Comparison of ENCODE assay signal across 11 cellular contexts in genomic region chr22:18960166-18960820, GRCh38. TPM values are rescaled to one million over a fixed set of nuclear protein-coding genes. Genes with fewer than 3 reads are reported as not detected.
A peak's percentile ranks its signal among the peaks of the same experiment; 100 is the strongest.
DNase-seq lines count a peak whose midpoint lies in the region; ATAC-seq and TF ChIP-seq lines count a peak whose summit lies in the region.
"Not testable (repeated sequence)": the region's sequence is repeated elsewhere in the genome, so short reads cannot be mapped to it uniquely, and the experiment has no call there.
"Had no signal": no experiment of that assay in that cellular context is flagged by ENCODE, and none has a peak within 500 bp of the region (broad histone marks: within the 10 kb centered on the region; RNA-seq: fewer than 3 reads in every experiment).

No MANE protein-coding gene starts in this region.

- H3K23ac ChIP-seq in neuronal stem cell (ENCODE audit: low read depth, low read length, poor library complexity), result not testable (repeated sequence)

- not testable (repeated sequence) for H3K27ac Mint-ChIP-seq in CD14-positive monocyte; chondrocyte (ENCODE audit: unreplicated experiment)

- not testable (repeated sequence) for H2AK5ac ChIP-seq in neuronal stem cell (ENCODE audit: low read depth, low read length)

- not testable (repeated sequence) for H3K27me3 Mint-ChIP-seq in CD14-positive monocyte (ENCODE audit: low read depth in 3 of 3); chondrocyte (ENCODE audit: low read depth)

- H3K18ac ChIP-seq in neuronal stem cell (ENCODE audit: low read length), result peak overlapping the region; percentile 64

- H3K14ac ChIP-seq in neuronal stem cell (ENCODE audit: low read length), result not testable (repeated sequence)

- peak overlapping the region; percentile 21 for H3K9ac ChIP-seq in neuronal stem cell (ENCODE audit: low read depth, low read length, poor library complexity)

- H2BK120ac ChIP-seq in neuronal stem cell (ENCODE audit: low read depth, low read length), result not testable (repeated sequence)

- H3K4ac ChIP-seq in neuronal stem cell (ENCODE audit: low read length), result not testable (repeated sequence)

- peak overlapping the region; percentile 22 for H2BK12ac ChIP-seq in neuronal stem cell (ENCODE audit: low read length)

- WGBS in neuronal stem cell (ENCODE audit: extremely low coverage in 2 of 2, insufficient read length in 2 of 2, insufficient replicate concordance in 1 of 2), 2 donors, result no CpG with 5 or more reads among the region's 11 CpGs
- 65 to 78% methylated on average over 10 of the region's 11 CpGs for WGBS in sigmoid colon, 2 donors
- 76 to 78% methylated on average over 10 of the region's 11 CpGs for WGBS in aorta, 2 donors

- not testable (repeated sequence) for TF ChIP-seq EP300 in sigmoid colon (IDR thresholded peaks at IDR 0.05)

- H4K8ac ChIP-seq in neuronal stem cell (ENCODE audit: low read depth, low read length), result not testable (repeated sequence)

- H3K4me2 ChIP-seq in neuronal stem cell (ENCODE audit: insufficient read depth, low read length, poor library complexity, severe bottlenecking), result not testable (repeated sequence)

- not testable (repeated sequence) for TF ChIP-seq POLR2A in sigmoid colon (IDR thresholded peaks at IDR 0.05)

- H3K9me3 ChIP-seq in left lung; neuronal stem cell (replicated peaks in 1 of 2; ENCODE audit: control insufficient read depth in 2 of 2, insufficient read depth in 1 of 2, low read depth in 1 of 2, low read length in 2 of 2); sigmoid colon; aorta (ENCODE audit: control insufficient read depth, low read length): not testable (repeated sequence)

- not testable (repeated sequence) for H3K4me1 ChIP-seq in left lung; sigmoid colon; aorta (ENCODE audit: control insufficient read depth in 1 of 2, insufficient read depth in 2 of 2, low read length in 2 of 2)
- peaks cover 0 to 14% of the 10 kb centered on the region in 2 donors for H3K4me1 ChIP-seq in neuronal stem cell (ENCODE audit: control insufficient read depth in 2 of 2, insufficient read depth in 1 of 2, low read depth in 1 of 2, low read length in 2 of 2)

- H3K27ac ChIP-seq in left lung; neuronal stem cell (replicated peaks; ENCODE audit: low read length); sigmoid colon; aorta (ENCODE audit: low read depth in 1 of 2, low read length in 2 of 2): not testable (repeated sequence)

- intact Hi-C loops in CD14-positive monocyte (cut with micrococcal nuclease), result loop anchor here in 1 of 2 donors (10.0 kb wide), 1 partner anchor 1315 kb away; no protein-coding TSS in a partner anchor
- intact Hi-C loops in cardiac septum (cut with DNase I); left lung (cut with DNase I); sigmoid colon (cut with DNase I); aorta (cut with DNase I): not testable (repeated sequence)

- H3K79me1 ChIP-seq in neuronal stem cell (ENCODE audit: low read depth, low read length), result not testable (repeated sequence)

- H2AFZ ChIP-seq in neuronal stem cell (ENCODE audit: low read length), result not testable (repeated sequence)

- H3K36me3 ChIP-seq in left lung; neuronal stem cell (replicated peaks in 1 of 2; ENCODE audit: control insufficient read depth in 2 of 2, insufficient read depth in 2 of 2, low read length in 2 of 2); sigmoid colon; aorta (ENCODE audit: control insufficient read depth in 1 of 2, insufficient read depth in 2 of 2, low read length in 1 of 2): not testable (repeated sequence)

- H3K27me3 ChIP-seq in left lung (peaks cover 0 to 16% of the 10 kb centered on the region in 2 donors), neuronal stem cell (ENCODE audit: control insufficient read depth in 3 of 3, insufficient read depth in 3 of 3, low read depth in 1 of 3, low read length in 3 of 3) (peaks cover 0 to 11% (median 0%) of the 10 kb centered on the region in 3 experiments)
- not testable (repeated sequence) for H3K27me3 ChIP-seq in sigmoid colon; aorta (ENCODE audit: control insufficient read depth in 1 of 2, insufficient read depth in 2 of 2, low read length in 1 of 2)

- not testable (repeated sequence) for H3K4me3 Mint-ChIP-seq in CD14-positive monocyte; chondrocyte (ENCODE audit: unreplicated experiment)

- DNase-seq in CD14-positive monocyte (ENCODE audit: low spot score), result peak; percentile 33
- peak; percentile 6 for DNase-seq in activated CD4-positive, alpha-beta T cell treated with anti-CD3 and anti-CD28 coated beads for 1 hour
- DNase-seq in chondrocyte (ENCODE audit: low spot score), result peak; percentile 46
- DNase-seq in cardiac septum (ENCODE audit: low spot score), result peak; percentile 26
- DNase-seq in left lung, result peak; percentile 20 to 41
- not testable (repeated sequence) for DNase-seq in neuronal stem cell (ENCODE audit: low spot score)
- peak; percentile 51 for DNase-seq in sigmoid colon
- DNase-seq in aorta, result peak; percentile 31 to 40

- H4K91ac ChIP-seq in neuronal stem cell (ENCODE audit: low read depth, low read length, poor library complexity), result not testable (repeated sequence)

- not testable (repeated sequence) for ATAC-seq in left lung; aorta (ENCODE audit: low FRiP score)

- not testable (repeated sequence) for H3K36me3 Mint-ChIP-seq in CD14-positive monocyte; chondrocyte (ENCODE audit: low read depth)

- TF ChIP-seq CTCF in CD14-positive monocyte (IDR thresholded peaks at IDR 0.05); chondrocyte (IDR thresholded peaks at IDR 0.05); left lung (IDR thresholded peaks at IDR 0.05); sigmoid colon (IDR thresholded peaks at IDR 0.05): not testable (repeated sequence)

- not testable (repeated sequence) for H3K4me3 ChIP-seq in left lung; neuronal stem cell (ENCODE audit: low read length in 2 of 2); sigmoid colon; aorta (ENCODE audit: low read length in 2 of 2)

- not testable (repeated sequence) for H3K9me3 Mint-ChIP-seq in CD14-positive monocyte; chondrocyte (ENCODE audit: low read depth)

- not testable (repeated sequence) for H2BK15ac ChIP-seq in neuronal stem cell (ENCODE audit: low read length)

- not testable (repeated sequence) for H2BK5ac ChIP-seq in neuronal stem cell (ENCODE audit: low read length)

- H3K4me1 Mint-ChIP-seq in CD14-positive monocyte; chondrocyte (ENCODE audit: low read depth): not testable (repeated sequence)

RNA-seq across cellular contexts. Expression of gene PRODH, which starts 24.2 kb away (rescaled TPM):
- polyA plus RNA-seq in CD14-positive monocyte (not detected), sigmoid colon (1 to 10 TPM in 1 of 3 donors, not detected in 2; 2.9 TPM), aorta (1 to 10 TPM; 1.5 to 2.3 TPM)
- total RNA-seq in chondrocyte (3.5 to 5.9 TPM (median 5.6 TPM) in 3 replicates), cardiac septum (3.0 TPM), left lung (10 to 100 TPM; 20.6 to 77.9 TPM), sigmoid colon (1 to 10 TPM; 2.5 to 4.8 (median 3.6) TPM), aorta (1 to 10 TPM; 1.0 to 1.9 TPM)
- 8.3 TPM for polyA plus RNA-seq in neuronal stem cell (2013, experiment 1 of 2)
- 8.3 TPM for polyA plus RNA-seq in neuronal stem cell (2013, experiment 2 of 2)
- total RNA-seq: GM23248, H4 had no signal
- polyA plus RNA-seq: BJ, GM23248 had no signal

RNA-seq across cellular contexts. Expression of gene DGCR6, which starts 54.2 kb away (rescaled TPM):
- under 1 TPM; 0.17 to 0.36 TPM for polyA plus RNA-seq in CD14-positive monocyte
- total RNA-seq in chondrocyte, result 5.1 to 7.1 TPM (median 5.4 TPM) in 3 replicates
- 7.6 TPM for total RNA-seq in cardiac septum
- 1 to 10 TPM; 1.7 to 6.1 TPM for total RNA-seq in left lung
- 2.0 TPM for polyA plus RNA-seq in neuronal stem cell (2013, experiment 1 of 2)
- polyA plus RNA-seq in neuronal stem cell (2013, experiment 2 of 2), result 2.0 TPM
- total RNA-seq in sigmoid colon, result 1 to 10 TPM; 1.2 to 6.6 (median 1.7) TPM
- polyA plus RNA-seq in sigmoid colon, result 1 to 10 TPM in 1 of 3 donors, under 1 TPM in 2; 0.60 to 1.6 (median 0.73) TPM
- 1 to 10 TPM in 1 of 2 donors, under 1 TPM in 1; 0.88 to 1.7 TPM for total RNA-seq in aorta
- polyA plus RNA-seq in aorta, result 1 to 10 TPM; 3.3 to 5.8 TPM
